Comparison of ENCODE assay signal across 19 cellular contexts in the genomic region with DNA sequence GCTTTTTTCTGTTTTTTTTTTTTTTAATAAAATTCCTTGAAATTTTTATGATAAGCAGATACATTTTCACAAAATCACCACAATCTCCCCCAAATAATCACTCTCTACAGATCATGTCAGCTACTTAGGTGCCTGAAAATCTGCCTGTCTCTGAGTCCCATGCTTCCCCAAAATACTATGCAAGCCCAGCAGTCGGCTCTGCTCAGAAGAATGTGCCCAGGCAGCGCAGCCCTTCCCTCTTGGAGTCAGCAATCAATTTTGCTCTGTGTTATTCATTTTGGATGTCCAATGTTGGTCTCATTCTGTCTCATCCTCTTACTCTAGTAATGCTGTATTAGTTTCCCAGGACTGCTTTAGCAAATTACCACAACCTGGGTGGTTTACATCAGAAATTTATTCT. TPM values are rescaled to one million over a fixed set of nuclear protein-coding genes. Genes with fewer than 3 reads are reported as not detected.
DNase-seq lines count a peak whose midpoint lies in the region; ATAC-seq, FAIRE-seq and TF ChIP-seq lines count a peak whose summit lies in the region.
"Had no signal": no experiment of that assay in that cellular context is flagged by ENCODE, and none has a peak within 500 bp of the region (broad histone marks: within the 10 kb centered on the region; RNA-seq: fewer than 3 reads in every experiment).

No MANE protein-coding gene starts in this region.

- no peaks in the 10 kb centered on the region for H3K36me3 Mint-ChIP-seq in activated naive CD4-positive, alpha-beta T cell treated with anti-CD3 and anti-CD28 coated beads, Interleukin-2, amount 50 U/mL, for 24 hours
- no peaks in the 10 kb centered on the region for H3K36me3 Mint-ChIP-seq in activated naive CD4-positive, alpha-beta T cell treated with anti-CD3 and anti-CD28 coated beads for 36 hours (ENCODE audit: low read depth)
- no peaks in the 10 kb centered on the region for H3K36me3 Mint-ChIP-seq in WTC11
- H3K36me3 Mint-ChIP-seq in naive thymus-derived CD8-positive, alpha-beta T cell = no peaks in the 10 kb centered on the region

- H3K9me3 ChIP-seq in vagina = no peaks in the 10 kb centered on the region
- no peaks in the 10 kb centered on the region for H3K9me3 ChIP-seq in testis

- CTCF ChIA-PET in activated naive CD4-positive, alpha-beta T cell treated with anti-CD3 and anti-CD28 coated beads for 36 hours (lab: Charles Lee) = no interaction called here
- CTCF ChIA-PET in WTC11 (lab: Charles Lee) = no interaction called here

- H3K36me3 ChIP-seq in vagina (no peaks in the 10 kb centered on the region), testis (ENCODE audit: low read depth, missing control alignments) (no peaks in the 10 kb centered on the region)
- H3K36me3 ChIP-seq: cardiac muscle cell had no signal

- peak overlapping the region; percentile 38 for H3K4me3 Mint-ChIP-seq in activated naive CD4-positive, alpha-beta T cell treated with anti-CD3 and anti-CD28 coated beads, Interleukin-2, amount 50 U/mL, for 24 hours
- H3K4me3 Mint-ChIP-seq in activated naive CD4-positive, alpha-beta T cell treated with anti-CD3 and anti-CD28 coated beads for 36 hours = no peak overlapping the region
- H3K4me3 Mint-ChIP-seq in WTC11 = no peak overlapping the region
- H3K4me3 Mint-ChIP-seq in naive thymus-derived CD8-positive, alpha-beta T cell = peak overlapping the region in 4 of 10 donors; percentile 12 to 43 (median 36)
- H3K4me3 Mint-ChIP-seq: activated CD8-positive, alpha-beta T cell treated with anti-CD3 and anti-CD28 coated beads, Interleukin-2, amount 10 ng/mL, durations not matched to agents 7 days and 5 days had no signal

- no peak overlapping the region for H3K27ac Mint-ChIP-seq in activated naive CD4-positive, alpha-beta T cell treated with anti-CD3 and anti-CD28 coated beads, Interleukin-2, amount 50 U/mL, for 24 hours
- H3K27ac Mint-ChIP-seq in activated naive CD4-positive, alpha-beta T cell treated with anti-CD3 and anti-CD28 coated beads for 36 hours = no peak overlapping the region
- H3K27ac Mint-ChIP-seq in WTC11 = no peak overlapping the region
- peak overlapping the region in 8 of 10 donors; percentile 44 to 79 (median 62) for H3K27ac Mint-ChIP-seq in naive thymus-derived CD8-positive, alpha-beta T cell
- H3K27ac Mint-ChIP-seq: activated CD8-positive, alpha-beta T cell treated with anti-CD3 and anti-CD28 coated beads, Interleukin-2, amount 10 ng/mL, durations not matched to agents 7 days and 5 days had no signal

- intact Hi-C loops in activated naive CD4-positive, alpha-beta T cell treated with anti-CD3 and anti-CD28 coated beads for 36 hours (cut with micrococcal nuclease) = loop anchor here (5.0 kb wide), 1 partner anchor 401 kb away; a partner anchor contains a TSS
- intact Hi-C loops in vagina (cut with DNase I) = no loop called here
- intact Hi-C loops in testis (cut with DNase I; ENCODE audit: low total_unique reads) = no loop called here

- TF ChIP-seq POLR2A in vagina (IDR thresholded peaks at IDR 0.05) (no peak), GM12891 (IDR thresholded peaks at IDR 0.05; ENCODE audit: low read depth, low read length) (no peak), testis (IDR thresholded peaks at IDR 0.05) (no peak)

- FAIRE-seq in GM12891 (lab: Jason Lieb, UNC) = no peak
- FAIRE-seq: H54 had no signal

- 69 to 74% methylated on average over 2 of the region's 2 CpGs for WGBS in testis, 2 donors

- H3K27ac ChIP-seq in vagina (peak overlapping the region; percentile 30), testis (no peak overlapping the region), foreskin keratinocyte (no peak overlapping the region)
- H3K27ac ChIP-seq: cardiac muscle cell, RWPE1 had no signal

- DNase-seq in activated naive CD4-positive, alpha-beta T cell treated with anti-CD3 and anti-CD28 coated beads for 36 hours = no peak
- DNase-seq in WTC11 (ENCODE audit: low spot score) (no peak), vagina (ENCODE audit: extremely low spot score in 2 of 2) (no peak), GM12891 (ENCODE audit: insufficient read length, low spot score) (no peak), testis (no peak), foreskin keratinocyte (no peak)
- no peak for DNase-seq in naive thymus-derived CD8-positive, alpha-beta T cell
- DNase-seq: 8988T; activated CD8-positive, alpha-beta T cell treated with anti-CD3 and anti-CD28 coated beads, Interleukin-2, amount 10 ng/mL, durations not matched to agents 7 days and 5 days; activated T-cell treated with anti-CD3 and anti-CD28 coated beads, Interleukin-2, amount 50 U/mL, for 48 hours; C1 segment of cervical spinal cord; effector CD4-positive, alpha-beta T cell; kidney; stimulated activated CD4-positive, alpha-beta T cell treated with anti-CD3 and anti-CD28 coated beads, Interleukin-4, amount 100 ng/mL, for 1 hour; trophoblast cell had no signal

- POLR2A ChIA-PET in WTC11 (lab: Charles Lee) = no interaction called here
- POLR2A ChIA-PET in naive thymus-derived CD8-positive, alpha-beta T cell (lab: Charles Lee) = no interaction called here

- H3K4me1 ChIP-seq in vagina = peaks cover 57% of the 10 kb centered on the region
- H3K4me1 ChIP-seq in testis = no peaks in the 10 kb centered on the region
- peaks cover 39% of the 10 kb centered on the region for H3K4me1 ChIP-seq in foreskin keratinocyte

- no peaks in the 10 kb centered on the region for H3K9me3 Mint-ChIP-seq in activated naive CD4-positive, alpha-beta T cell treated with anti-CD3 and anti-CD28 coated beads, Interleukin-2, amount 50 U/mL, for 24 hours
- H3K9me3 Mint-ChIP-seq in activated naive CD4-positive, alpha-beta T cell treated with anti-CD3 and anti-CD28 coated beads for 36 hours = no peaks in the 10 kb centered on the region
- no peaks in the 10 kb centered on the region for H3K9me3 Mint-ChIP-seq in WTC11
- H3K9me3 Mint-ChIP-seq in naive thymus-derived CD8-positive, alpha-beta T cell = no peaks in the 10 kb centered on the region

- H3K27me3 Mint-ChIP-seq in activated naive CD4-positive, alpha-beta T cell treated with anti-CD3 and anti-CD28 coated beads, Interleukin-2, amount 50 U/mL, for 24 hours = no peaks in the 10 kb centered on the region
- H3K27me3 Mint-ChIP-seq in activated naive CD4-positive, alpha-beta T cell treated with anti-CD3 and anti-CD28 coated beads for 36 hours (ENCODE audit: low read depth) = no peaks in the 10 kb centered on the region
- H3K27me3 Mint-ChIP-seq in WTC11 (ENCODE audit: low read depth) = no peaks in the 10 kb centered on the region
- H3K27me3 Mint-ChIP-seq in naive thymus-derived CD8-positive, alpha-beta T cell = no peaks in the 10 kb centered on the region

- ATAC-seq in WTC11 (peak; percentile 53), foreskin keratinocyte (no peak)
- no peak for ATAC-seq in naive thymus-derived CD8-positive, alpha-beta T cell
- ATAC-seq: activated CD8-positive, alpha-beta T cell treated with anti-CD3 and anti-CD28 coated beads, Interleukin-2, amount 10 ng/mL, durations not matched to agents 7 days and 5 days had no signal

- H3K27me3 ChIP-seq in vagina (no peaks in the 10 kb centered on the region), testis (no peaks in the 10 kb centered on the region), foreskin keratinocyte (no peaks in the 10 kb centered on the region)
- H3K27me3 ChIP-seq: cardiac muscle cell had no signal

- TF ChIP-seq CTCF in WTC11 (IDR thresholded peaks at IDR 0.05) (no peak), vagina (IDR thresholded peaks at IDR 0.05) (no peak), testis (IDR thresholded peaks at IDR 0.05) (no peak), foreskin keratinocyte (conservative IDR thresholded peaks at IDR 0.05) (no peak)

- H3K4me3 ChIP-seq in vagina (no peak overlapping the region), testis (no peak overlapping the region)
- H3K4me3 ChIP-seq: cardiac muscle cell had no signal

- peaks cover 61% of the 10 kb centered on the region for H3K4me1 Mint-ChIP-seq in activated naive CD4-positive, alpha-beta T cell treated with anti-CD3 and anti-CD28 coated beads, Interleukin-2, amount 50 U/mL, for 24 hours
- peaks cover 39% of the 10 kb centered on the region for H3K4me1 Mint-ChIP-seq in activated naive CD4-positive, alpha-beta T cell treated with anti-CD3 and anti-CD28 coated beads for 36 hours (ENCODE audit: low read depth)
- peaks cover 17% of the 10 kb centered on the region for H3K4me1 Mint-ChIP-seq in WTC11
- H3K4me1 Mint-ChIP-seq in naive thymus-derived CD8-positive, alpha-beta T cell = peaks cover 35 to 72% (median 50%) of the 10 kb centered on the region in 4 donors

TF ChIP-seq in WTC11, 78 proteins besides CTCF, POLR2A, EP300 and RAD21 (continues in another document):
- TF ChIP-seq NFE2L1 (CRISPR knock-in tag; IDR thresholded peaks at IDR 0.05) (no peak), ZNF416 (CRISPR knock-in tag; IDR thresholded peaks at IDR 0.05) (no peak), FOXK1 (CRISPR knock-in tag; IDR thresholded peaks at IDR 0.05) (no peak), TEAD4 (CRISPR knock-in tag; IDR thresholded peaks at IDR 0.05) (no peak)
- TF ChIP-seq, protein P1, sequence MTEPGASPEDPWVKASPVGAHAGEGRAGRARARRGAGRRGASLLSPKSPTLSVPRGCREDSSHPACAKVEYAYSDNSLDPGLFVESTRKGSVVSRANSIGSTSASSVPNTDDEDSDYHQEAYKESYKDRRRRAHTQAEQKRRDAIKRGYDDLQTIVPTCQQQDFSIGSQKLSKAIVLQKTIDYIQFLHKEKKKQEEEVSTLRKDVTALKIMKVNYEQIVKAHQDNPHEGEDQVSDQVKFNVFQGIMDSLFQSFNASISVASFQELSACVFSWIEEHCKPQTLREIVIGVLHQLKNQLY (CRISPR knock-in tag; IDR thresholded peaks at IDR 0.05) = no peak

TF ChIP-seq in GM12891, 5 proteins besides CTCF, POLR2A, EP300 and RAD21:
- TF ChIP-seq TAF1 (IDR thresholded peaks at IDR 0.05; ENCODE audit: low read depth, low read length) (no peak), SPI1 (IDR thresholded peaks at IDR 0.05; ENCODE audit: low read depth, low read length) (no peak), POU2F2 (IDR thresholded peaks at IDR 0.05; ENCODE audit: low read depth, low read length) (no peak)

RNA-seq across cellular contexts. Expression of a gene that starts 24.9 kb away (rescaled TPM):
- total RNA-seq in activated naive CD4-positive, alpha-beta T cell treated with anti-CD3 and anti-CD28 coated beads for 36 hours = not detected
- total RNA-seq in WTC11 (2021) (0.04 TPM in 1 of 3 replicates, not detected in the others), vagina (12.0 TPM), testis (1 to 10 TPM; 5.1 to 8.1 TPM), foreskin keratinocyte (not detected in 2 replicates)
- not detected for total RNA-seq in naive thymus-derived CD8-positive, alpha-beta T cell
- under 1 TPM in 1 of 3 donors, not detected in 2; 0.07 TPM for polyA plus RNA-seq in naive thymus-derived CD8-positive, alpha-beta T cell
- not detected for polyA plus RNA-seq in GM12891 (2012; ENCODE audit: low read depth, missing spikeins)
- polyA plus RNA-seq in testis (ENCODE audit: insufficient read depth, low read depth, low replicate concordance) (1.7 TPM), foreskin keratinocyte (not detected in 2 replicates)
- total RNA-seq: activated CD8-positive, alpha-beta T cell treated with anti-CD3 and anti-CD28 coated beads, Interleukin-2, amount 10 ng/mL, durations not matched to agents 7 days and 5 days; cardiac muscle cell had no signal
- polyA plus RNA-seq: cardiac muscle cell had no signal

Comparison
In these comparisons a context has a peak if more than half of its experiments do, and no peak if none do; other contexts are left out.
1. H3K27ac Mint-ChIP-seq: peak in naive thymus-derived CD8-positive, alpha-beta T cell (8 of 10); none in activated naive CD4-positive, alpha-beta T cell treated with anti-CD3 and anti-CD28 coated beads, Interleukin-2, amount 50 U/mL, for 24 hours (single experiment), activated naive CD4-positive, alpha-beta T cell treated with anti-CD3 and anti-CD28 coated beads for 36 hours (single experiment) and WTC11 (single experiment).